ENCODE assay signal across 8 cellular contexts in genomic region chr2:73984922-73985317, GRCh38. TPM values are rescaled to one million over a fixed set of nuclear protein-coding genes. Genes with fewer than 3 reads are reported as not detected.
DNase-seq lines count a peak whose midpoint lies in the region; ATAC-seq and TF ChIP-seq lines count a peak whose summit lies in the region.

No MANE protein-coding gene starts in this region.

- no peaks in the 10 kb centered on the region for H3K9me3 Mint-ChIP-seq in stimulated activated effector memory CD8-positive, alpha-beta T cell treated with anti-CD3 and anti-CD28 coated beads, Interleukin-12 subunit alpha, Interleukin-12 subunit beta, amount 100 ng/mL, for 72 hours

- H3K4me3 ChIP-seq in Panc1 (ENCODE audit: low read depth in 2 of 2, low read length in 2 of 2), result peak overlapping the region; percentile 49 to 60; a peak in 3 of 4 replicates
- peak overlapping the region; percentile 68 for H3K4me3 ChIP-seq in adipocyte (ENCODE audit: low read length)

- H3K27me3 ChIP-seq in Panc1 (ENCODE audit: control insufficient read depth, insufficient read depth, low read length), result no peaks in the 10 kb centered on the region
- H3K27me3 ChIP-seq in adipocyte (replicated peaks; ENCODE audit: control insufficient read depth, insufficient read depth, low read length), result peaks cover 9% of the 10 kb centered on the region

- no peak for TF ChIP-seq CTCF in Panc1 (IDR thresholded peaks at IDR 0.05)

- no TSS peak for BruUV-seq in Panc1 (replicated peaks; lab: Mats Ljungman, UMichigan)

- H3K36me3 ChIP-seq in Panc1 (ENCODE audit: control insufficient read depth, insufficient read depth, low read length) (no peaks in the 10 kb centered on the region; the same call in 1 of the 2 replicates), adipocyte (ENCODE audit: control insufficient read depth, insufficient read depth, low read length, severe bottlenecking) (no peaks in the 10 kb centered on the region)

- ATAC-seq in HG02642 (IDR thresholded peaks at IDR 0.05; ENCODE audit: poor library complexity, unreplicated experiment) (peak; percentile 27), Panc1 (no peak; the same call in 1 of the 2 replicates), left colon (no peak), GM21619 (IDR thresholded peaks at IDR 0.05; ENCODE audit: unreplicated experiment) (no peak)
- peak; percentile 36 for ATAC-seq in stimulated activated effector memory CD8-positive, alpha-beta T cell treated with anti-CD3 and anti-CD28 coated beads, Interleukin-12 subunit alpha, Interleukin-12 subunit beta, amount 100 ng/mL, for 72 hours

- peaks cover 78% of the 10 kb centered on the region for H3K4me1 Mint-ChIP-seq in stimulated activated effector memory CD8-positive, alpha-beta T cell treated with anti-CD3 and anti-CD28 coated beads, Interleukin-12 subunit alpha, Interleukin-12 subunit beta, amount 100 ng/mL, for 72 hours

- intact Hi-C loops in Panc1 (cut with micrococcal nuclease; ENCODE audit: unreplicated experiment), result no loop called here
- intact Hi-C loops in left colon (cut with DNase I, micrococcal nuclease), result loop anchor here in 1 of 2 donors (5.0 kb wide), 1 partner anchor 58 kb away; the partner anchor contains the start of gene DGUOK

- H3K27ac Mint-ChIP-seq in stimulated activated effector memory CD8-positive, alpha-beta T cell treated with anti-CD3 and anti-CD28 coated beads, Interleukin-12 subunit alpha, Interleukin-12 subunit beta, amount 100 ng/mL, for 72 hours, result no peak overlapping the region

- peaks cover 62% of the 10 kb centered on the region for H3K4me1 ChIP-seq in Panc1 (ENCODE audit: control insufficient read depth, insufficient read depth, low read length)
- H3K4me1 ChIP-seq in adipocyte (ENCODE audit: control insufficient read depth, insufficient read depth, low read length), result peaks cover 32% of the 10 kb centered on the region

- in situ Hi-C loops in Panc1 (cut with HindIII; ENCODE audit: low pct_unique_long_range_greater_than_20kb, low sequenced_read_pairs), result no loop called here

- CTCF ChIA-PET in Panc1 (lab: Charles Lee), result no interaction called here

- DNase-seq in NCI-H345 (lab: John Stamatoyannopoulos, UW), result peak; percentile 56
- DNase-seq in NCI-H345 treated with DMSO at 0.1 percent for 48 hours (lab: John Stamatoyannopoulos, UW; ENCODE audit: unreplicated experiment), result no peak
- DNase-seq in Panc1 (ENCODE audit: low read depth, low spot score), result no peak
- peak; percentile 56 for DNase-seq in adipocyte (ENCODE audit: low read depth)
- peak; percentile 72 to 84 for DNase-seq in left colon
- DNase-seq in stimulated activated effector memory CD8-positive, alpha-beta T cell treated with anti-CD3 and anti-CD28 coated beads, Interleukin-12 subunit alpha, Interleukin-12 subunit beta, amount 100 ng/mL, for 72 hours (ENCODE audit: low spot score in 2 of 2), result peak; percentile 41 to 77

- peaks cover 52% of the 10 kb centered on the region for H3K36me3 Mint-ChIP-seq in stimulated activated effector memory CD8-positive, alpha-beta T cell treated with anti-CD3 and anti-CD28 coated beads, Interleukin-12 subunit alpha, Interleukin-12 subunit beta, amount 100 ng/mL, for 72 hours

- POLR2A ChIA-PET in Panc1 (lab: Charles Lee), result no interaction called here

- no peak overlapping the region for H3K27ac ChIP-seq in Panc1 (ENCODE audit: low read length)

- H3K9me3 ChIP-seq in Panc1 (ENCODE audit: control insufficient read depth, insufficient read depth, low read depth, low read length) (no peaks in the 10 kb centered on the region), adipocyte (ENCODE audit: control insufficient read depth, low read length) (no peaks in the 10 kb centered on the region)

- H3K9ac ChIP-seq in adipocyte (ENCODE audit: low read length), result no peak overlapping the region

- H3K4me3 Mint-ChIP-seq in stimulated activated effector memory CD8-positive, alpha-beta T cell treated with anti-CD3 and anti-CD28 coated beads, Interleukin-12 subunit alpha, Interleukin-12 subunit beta, amount 100 ng/mL, for 72 hours, result peak overlapping the region; percentile 81

RNA-seq across cellular contexts. Expression of gene TET3, which starts 0.2 kb away (rescaled TPM):
- total RNA-seq in Panc1 (2021; ENCODE audit: unreplicated experiment) (13.1 TPM), left colon (10 to 100 TPM; 21.0 to 29.4 TPM)
- 7.0 TPM for polyA plus RNA-seq in Panc1 (2012; ENCODE audit: insufficient read length)

RNA-seq across cellular contexts. Expression of gene DGUOK, which starts 58.2 kb away (rescaled TPM):
- 78.5 TPM for total RNA-seq in Panc1 (2021; ENCODE audit: unreplicated experiment)
- 82.3 TPM for polyA plus RNA-seq in Panc1 (2012; ENCODE audit: insufficient read length)
- total RNA-seq in left colon, result 10 to 100 TPM; 47.4 to 52.6 TPM

Comparison
In these comparisons a context has a peak if more than half of its experiments do, and no peak if none do; other contexts are left out.
1. DNase-seq: peak in NCI-H345 (single experiment), adipocyte (single experiment), left colon (2 of 2) and stimulated activated effector memory CD8-positive, alpha-beta T cell treated with anti-CD3 and anti-CD28 coated beads, Interleukin-12 subunit alpha, Interleukin-12 subunit beta, amount 100 ng/mL, for 72 hours (2 of 2); none in NCI-H345 treated with DMSO at 0.1 percent for 48 hours (single experiment) and Panc1 (single experiment).
2. ATAC-seq: peak in HG02642 (single experiment) and stimulated activated effector memory CD8-positive, alpha-beta T cell treated with anti-CD3 and anti-CD28 coated beads, Interleukin-12 subunit alpha, Interleukin-12 subunit beta, amount 100 ng/mL, for 72 hours (single experiment); none in Panc1 (single experiment), left colon (single experiment) and GM21619 (single experiment).